ENCODE assay signal across 17 cellular contexts in genomic region chr13:89846890-89847585, GRCh38.
"Had no signal": no experiment of that assay in that cellular context is flagged by ENCODE, and none has a peak within 500 bp of the region (broad histone marks: within the 10 kb centered on the region; RNA-seq: fewer than 3 reads in every experiment).

No MANE protein-coding gene starts in this region.

- ATAC-seq: gastroesophageal sphincter; left cardiac atrium; naive thymus-derived CD4-positive, alpha-beta T cell; stimulated activated naive B cell treated with anti-CD40 and anti-IgM and Interleukin-4, amounts not matched to agents 10 μg/mL and 1 μg/mL and 100 μg/mL, for 72 hours; T-helper 17 cell had no signal

- DNase-seq: activated CD4-positive, alpha-beta T cell treated with anti-CD3 and anti-CD28 coated beads, Interleukin-2, amount 50 U/mL, for 1 hour; activated CD4-positive, CD25-positive, alpha-beta regulatory T cell; activated naive CD4-positive, alpha-beta T cell treated with anti-CD3 and anti-CD28 coated beads, Interleukin-2, amount 10 ng/mL, durations not matched to agents 7 days and 5 days; activated T-cell treated with anti-CD3 and anti-CD28 coated beads for 4 hours; adrenal gland; cerebellar nuclear complex; hippocampal formation; left cardiac atrium; naive thymus-derived CD4-positive, alpha-beta T cell; posterior cingulate gyrus; stimulated activated CD4-positive, alpha-beta T cell treated with anti-CD3 and anti-CD28 coated beads, Interleukin-1b, Interleukin-23, amount 100 ng/mL, for 48 hours; stimulated activated naive B cell treated with anti-CD40 and anti-IgM and Interleukin-4, amounts not matched to agents 10 μg/mL and 1 μg/mL and 100 μg/mL, for 72 hours; T-helper 17 cell; upper lobe of left lung had no signal

- H3K27me3 ChIP-seq: adrenal gland, gastroesophageal sphincter, right atrium auricular region, upper lobe of left lung had no signal

- H3K9me3 ChIP-seq: adrenal gland, gastroesophageal sphincter, right atrium auricular region, upper lobe of left lung had no signal

- H3K27ac ChIP-seq: adrenal gland, gastroesophageal sphincter, right atrium auricular region, upper lobe of left lung had no signal

- H3K4me3 ChIP-seq: adrenal gland, gastroesophageal sphincter, lung, right atrium auricular region, upper lobe of left lung had no signal

- H3K4me1 ChIP-seq: adrenal gland, gastroesophageal sphincter, right atrium auricular region, upper lobe of left lung had no signal

- H3K36me3 ChIP-seq: adrenal gland, gastroesophageal sphincter, right atrium auricular region, upper lobe of left lung had no signal
